ENCODE assay signal across 8 cellular contexts in genomic region chr2:168890006-168890782, GRCh38. TPM values are rescaled to one million over a fixed set of nuclear protein-coding genes. Genes with fewer than 3 reads are reported as not detected.
A peak's percentile ranks its signal among the peaks of the same experiment; 100 is the strongest.
DNase-seq lines count a peak whose midpoint lies in the region; ATAC-seq, FAIRE-seq and TF ChIP-seq lines count a peak whose summit lies in the region.

TSS of gene SPC25 (minus strand) at chr2:168890430. CDS start at chr2:168889519, 911 bp downstream.

- peak within 1 kb of the TSS; percentile 86 for H3K27ac Mint-ChIP-seq in activated CD4-positive, alpha-beta T cell treated with anti-CD3 and anti-CD28 coated beads for 36 hours

- H3K27me3 Mint-ChIP-seq in activated CD4-positive, alpha-beta T cell treated with anti-CD3 and anti-CD28 coated beads for 36 hours = no peaks in the 10 kb centered on the region

- peak; percentile 99 for FAIRE-seq in GM19239 (lab: Jason Lieb, UNC)

- H3K4me1 Mint-ChIP-seq in activated CD4-positive, alpha-beta T cell treated with anti-CD3 and anti-CD28 coated beads for 36 hours = peaks cover 14% of the 10 kb centered on the region

- POLR2A ChIA-PET in BJ (lab: Charles Lee) = no interaction called here
- POLR2A ChIA-PET in activated CD4-positive, alpha-beta T cell treated with anti-CD3 and anti-CD28 coated beads for 36 hours (lab: Charles Lee) = interaction anchor here (0.6 kb wide), 1 partner anchor 24 kb away, joined by 3 read pairs; no protein-coding TSS in a partner anchor

- peak within 1 kb of the TSS; percentile 84 for H3K4me3 Mint-ChIP-seq in activated CD4-positive, alpha-beta T cell treated with anti-CD3 and anti-CD28 coated beads for 36 hours

- peak within 1 kb of the TSS in 1 of 2 donors; percentile 13 for H3K9ac ChIP-seq in colonic mucosa (ENCODE audit: low read depth in 2 of 2, low read length in 2 of 2)

- H3K9me3 ChIP-seq in colonic mucosa = no peaks in the 10 kb centered on the region

- intact Hi-C loops in activated CD4-positive, alpha-beta T cell treated with anti-CD3 and anti-CD28 coated beads for 36 hours (cut with DNase I, micrococcal nuclease) = loop anchor here (2.0 to 5.0 kb wide), 3 partner anchors 25 to 473 kb away; partner anchors contain the start of gene LRP2 (in 1 of the 2)
- intact Hi-C loops in colonic mucosa (cut with DNase I) = no loop called here
- intact Hi-C loops in left colon (cut with DNase I, micrococcal nuclease) = no loop called here

- H3K36me3 Mint-ChIP-seq in activated CD4-positive, alpha-beta T cell treated with anti-CD3 and anti-CD28 coated beads for 36 hours (ENCODE audit: low read depth) = peaks cover 22% of the 10 kb centered on the region

- ATAC-seq in HG03442 (IDR thresholded peaks at IDR 0.05; ENCODE audit: unreplicated experiment) (peak; percentile 100), left colon (peak; percentile 100)
- ATAC-seq in activated CD4-positive, alpha-beta T cell treated with anti-CD3 and anti-CD28 coated beads for 36 hours = peak; percentile 100

- no peaks in the 10 kb centered on the region for H3K36me3 ChIP-seq in BJ (ENCODE audit: control insufficient read depth, insufficient read depth, low read length)
- H3K36me3 ChIP-seq in colonic mucosa = no peaks in the 10 kb centered on the region

- H3K27me3 ChIP-seq in BJ (ENCODE audit: control insufficient read depth, insufficient read depth, low read length) = no peaks in the 10 kb centered on the region
- H3K27me3 ChIP-seq in colonic mucosa = no peaks in the 10 kb centered on the region

- H3K9me3 Mint-ChIP-seq in activated CD4-positive, alpha-beta T cell treated with anti-CD3 and anti-CD28 coated beads for 36 hours (ENCODE audit: low read depth) = no peaks in the 10 kb centered on the region

- CTCF ChIA-PET in BJ (lab: Yijun Ruan, JAX) = interaction anchor here (0.8 kb wide), 1 partner anchor 152 kb away, joined by 3 read pairs; no protein-coding TSS in a partner anchor
- CTCF ChIA-PET in activated CD4-positive, alpha-beta T cell treated with anti-CD3 and anti-CD28 coated beads for 36 hours (lab: Charles Lee) = interaction anchor here (1.1 to 1.3 kb wide), 2 partner anchors 12 to 23 kb away, joined by 3 to 4 read pairs; no protein-coding TSS in a partner anchor

- DNase-seq in BJ (ENCODE audit: low read depth) (peak; percentile 41), GM19239 (ENCODE audit: insufficient read length, low spot score) (peak; percentile 91), NCI-H524 treated with DMSO at 0.1 percent for 48 hours (lab: John Stamatoyannopoulos, UW) (peak; percentile 87), colonic mucosa (peak; percentile 94), left colon (peak; percentile 88 to 89)
- peak; percentile 94 for DNase-seq in activated CD4-positive, alpha-beta T cell treated with anti-CD3 and anti-CD28 coated beads for 36 hours
- peak; percentile 70 to 76 for DNase-seq in stimulated activated CD4-positive, alpha-beta T cell treated with anti-CD3 and anti-CD28 coated beads, Interleukin-1b, Interleukin-23, amount 100 ng/mL, for 4 hours (ENCODE audit: low read depth in 2 of 2)

- no peak within 1 kb of the TSS for H3K27ac ChIP-seq in colonic mucosa

- TF ChIP-seq CTCF in BJ (IDR thresholded peaks at IDR 0.05; ENCODE audit: insufficient read depth, low read depth, low read length) = no peak
- TF ChIP-seq CTCF in colonic mucosa (IDR thresholded peaks at IDR 0.05) = no peak

- H3K4me1 ChIP-seq in colonic mucosa = peaks cover 9% of the 10 kb centered on the region

- peak within 1 kb of the TSS; percentile 59 for H3K4me3 ChIP-seq in BJ (ENCODE audit: low read depth, low read length)
- peak within 1 kb of the TSS; percentile 68 for H3K4me3 ChIP-seq in colonic mucosa

RNA-seq across cellular contexts. Expression of gene SPC25, which starts in this region (rescaled TPM):
- 4.8 and 9.5 TPM in 2 replicates for polyA plus RNA-seq in BJ (2011; rRNA removed)
- polyA minus RNA-seq in BJ (2011; rRNA and poly(A)+ RNA removed) = 3.8 and 4.3 TPM in 2 replicates
- 10 to 100 TPM; 33.7 to 38.4 TPM for total RNA-seq in activated CD4-positive, alpha-beta T cell treated with anti-CD3 and anti-CD28 coated beads for 36 hours
- 10 to 100 TPM in 1 of 2 donors, 1 to 10 TPM in 1; 5.2 to 16.0 TPM for total RNA-seq in colonic mucosa
- total RNA-seq in left colon = 1 to 10 TPM; 1.2 to 4.1 TPM

Comparison
In these comparisons a context has a peak if more than half of its experiments do, and no peak if none do; other contexts are left out.
1. DNase-seq: peak in every context shown above with its lines; median percentile 94 in activated CD4-positive, alpha-beta T cell treated with anti-CD3 and anti-CD28 coated beads for 36 hours; 94 in colonic mucosa; 91 in GM19239; 88 in left colon; 87 in NCI-H524 treated with DMSO at 0.1 percent for 48 hours; 73 in stimulated activated CD4-positive, alpha-beta T cell treated with anti-CD3 and anti-CD28 coated beads, Interleukin-1b, Interleukin-23, amount 100 ng/mL, for 4 hours; 41 in BJ.
2. intact Hi-C loops: an anchor here in activated CD4-positive, alpha-beta T cell treated with anti-CD3 and anti-CD28 coated beads for 36 hours (2.0 to 5.0 kb wide); none called in colonic mucosa and left colon.